Comparison of ENCODE assay signal across 19 cellular contexts in genomic region chr11:73454987-73455386, GRCh38.
"Had no signal": no experiment of that assay in that cellular context is flagged by ENCODE, and none has a peak within 500 bp of the region (broad histone marks: within the 10 kb centered on the region; RNA-seq: fewer than 3 reads in every experiment).

No MANE protein-coding gene starts in this region.

- H3K27ac Mint-ChIP-seq: activated CD8-positive, alpha-beta T cell treated with anti-CD3 and anti-CD28 coated beads for 36 hours; activated T-cell treated with anti-CD3 and anti-CD28 coated beads, Interleukin-2, amount 50 U/mL, for 72 hours; effector memory CD8-positive, alpha-beta T cell; mesothelial cell of epicardium; progenitor cell of endocrine pancreas; stimulated activated naive CD8-positive, alpha-beta T cell treated with anti-CD3 and anti-CD28 coated beads, Interleukin-15, Interleukin-2, amounts not matched to agents 100 ng/mL and 50 ng/mL, for 24 hours; T-cell had no signal

- H3K4me3 Mint-ChIP-seq: activated CD8-positive, alpha-beta T cell treated with anti-CD3 and anti-CD28 coated beads for 36 hours; activated T-cell treated with anti-CD3 and anti-CD28 coated beads, Interleukin-2, amount 50 U/mL, for 72 hours; effector memory CD8-positive, alpha-beta T cell; mesothelial cell of epicardium; stimulated activated naive CD8-positive, alpha-beta T cell treated with anti-CD3 and anti-CD28 coated beads, Interleukin-15, Interleukin-2, amounts not matched to agents 100 ng/mL and 50 ng/mL, for 24 hours; T-cell had no signal

- ATAC-seq: activated CD8-positive, alpha-beta T cell treated with anti-CD3 and anti-CD28 coated beads for 36 hours; activated T-cell treated with anti-CD3 and anti-CD28 coated beads, Interleukin-2, amount 50 U/mL, for 72 hours; effector memory CD8-positive, alpha-beta T cell; T-cell; upper lobe of right lung had no signal

- H3K9me3 ChIP-seq: neutrophil, testis, upper lobe of right lung had no signal

- H3K27me3 Mint-ChIP-seq: activated CD8-positive, alpha-beta T cell treated with anti-CD3 and anti-CD28 coated beads for 36 hours; effector memory CD8-positive, alpha-beta T cell; progenitor cell of endocrine pancreas; stimulated activated naive CD8-positive, alpha-beta T cell treated with anti-CD3 and anti-CD28 coated beads, Interleukin-15, Interleukin-2, amounts not matched to agents 100 ng/mL and 50 ng/mL, for 24 hours; T-cell had no signal

- H3K4me1 ChIP-seq: testis had no signal

- H3K36me3 ChIP-seq: cardiac muscle cell, neutrophil, upper lobe of right lung had no signal

- H3K27ac ChIP-seq: cardiac muscle cell, neutrophil, testis, upper lobe of right lung, WERI-Rb-1 had no signal

- H3K27me3 ChIP-seq: cardiac muscle cell, neutrophil, testis, upper lobe of right lung had no signal

- DNase-seq: activated CD4-positive, alpha-beta T cell treated with anti-CD3 and anti-CD28 coated beads for 4 hours; activated CD8-positive, alpha-beta memory T cell treated with anti-CD3 and anti-CD28 coated beads, Interleukin-2, amount 50 U/mL, for 4 hours; activated CD8-positive, alpha-beta T cell treated with anti-CD3 and anti-CD28 coated beads for 36 hours; activated T-cell treated with anti-CD3 and anti-CD28 coated beads, Interleukin-2, amount 50 U/mL, for 72 hours; effector memory CD8-positive, alpha-beta T cell; glutamatergic neuron; islet precursor cell; stimulated activated CD4-positive, alpha-beta T cell treated with anti-CD3 and anti-CD28 coated beads, Interleukin-2, amount 100 ng/mL, for 48 hours; stimulated activated CD8-positive, alpha-beta memory T cell treated with anti-CD3 and anti-CD28 coated beads, Interleukin-4, amount 100 ng/mL, for 48 hours; T-cell; T1000; testis; upper lobe of right lung; WERI-Rb-1 had no signal

- H3K4me1 Mint-ChIP-seq: mesothelial cell of epicardium had no signal

- H3K4me3 ChIP-seq: cardiac muscle cell, testis, upper lobe of right lung had no signal

- H3K9me3 Mint-ChIP-seq: activated CD8-positive, alpha-beta T cell treated with anti-CD3 and anti-CD28 coated beads for 36 hours; activated T-cell treated with anti-CD3 and anti-CD28 coated beads, Interleukin-2, amount 50 U/mL, for 72 hours; effector memory CD8-positive, alpha-beta T cell; mesothelial cell of epicardium; stimulated activated naive CD8-positive, alpha-beta T cell treated with anti-CD3 and anti-CD28 coated beads, Interleukin-15, Interleukin-2, amounts not matched to agents 100 ng/mL and 50 ng/mL, for 24 hours; T-cell had no signal
